ENCODE assay signal across 14 cellular contexts in the genomic region with DNA sequence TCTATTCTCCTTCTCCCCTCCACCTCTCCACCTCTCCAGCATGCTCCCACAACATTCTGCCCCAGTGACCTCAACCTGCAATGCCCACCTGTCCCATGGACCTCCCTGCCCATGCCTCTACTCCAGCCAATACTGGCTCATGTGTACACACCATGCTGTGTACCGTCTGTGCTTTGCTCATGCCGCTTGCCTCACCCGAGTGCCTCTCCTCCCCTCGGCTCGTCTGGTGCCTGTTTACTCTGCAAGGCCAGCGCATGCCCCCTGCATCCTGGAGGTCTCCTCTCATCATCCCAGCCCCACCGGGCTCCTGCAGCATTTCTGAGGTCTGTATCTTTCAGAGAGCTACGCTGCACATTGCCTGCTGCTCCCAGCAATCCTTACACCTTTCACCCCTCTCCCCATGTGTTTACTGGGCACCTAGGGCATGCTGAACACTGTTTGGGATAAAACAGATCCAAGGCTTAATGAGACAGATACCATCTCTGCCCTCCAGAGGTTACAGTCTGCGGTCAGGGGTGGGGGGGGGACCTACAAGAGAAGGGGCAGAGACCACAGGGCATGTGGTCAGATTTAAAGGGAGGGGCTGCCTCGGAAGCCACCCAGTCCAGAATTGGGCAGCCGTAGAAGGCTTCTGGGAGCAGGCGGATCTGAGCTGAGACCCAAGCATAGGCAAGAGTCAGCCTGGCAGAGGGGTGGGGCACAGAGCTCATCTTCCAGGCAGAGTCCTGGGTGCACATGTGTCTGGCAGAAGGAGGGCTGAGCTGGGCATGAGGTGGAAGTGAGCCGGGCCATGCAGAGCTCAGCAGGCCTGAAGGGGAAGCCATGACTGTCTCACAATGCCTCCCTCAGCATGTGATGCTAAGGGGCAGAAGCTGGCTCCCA.
DNase-seq lines count a peak whose midpoint lies in the region; ATAC-seq and TF ChIP-seq lines count a peak whose summit lies in the region.
"Had no signal": no experiment of that assay in that cellular context is flagged by ENCODE, and none has a peak within 500 bp of the region (broad histone marks: within the 10 kb centered on the region; RNA-seq: fewer than 3 reads in every experiment).

No MANE protein-coding gene starts in this region.

- intact Hi-C loops in dendritic cell treated with granulocyte-macrophage colony-stimulating factor and Interleukin-4, amounts not matched to agents 40 ng/mL and 50 ng/mL, for 4 days (cut with micrococcal nuclease), result no loop called here

- H4K20me1 ChIP-seq in BLaER1 treated with 17β-estradiol and CSF1 and Interleukin-3, amounts not matched to agents 10 nM and 100 nM, result no peaks in the 10 kb centered on the region

- peak overlapping the region; percentile 70 for H3K27ac Mint-ChIP-seq in dendritic cell treated with granulocyte-macrophage colony-stimulating factor and Interleukin-4, amounts not matched to agents 40 ng/mL and 50 ng/mL, for 4 days
- peak overlapping the region; percentile 15 for H3K27ac Mint-ChIP-seq in nephron progenitor cell
- H3K27ac Mint-ChIP-seq: type B pancreatic cell, WTC11 had no signal

- TF ChIP-seq CTCF in nephron progenitor cell (IDR thresholded peaks at IDR 0.05), result no peak

- H3K4me2 ChIP-seq in BLaER1 treated with 17β-estradiol and CSF1 and Interleukin-3, amounts not matched to agents 10 nM and 100 nM, result peak overlapping the region; percentile 12 to 94 (median 74); a peak in 19 of 22 replicates

- no peaks in the 10 kb centered on the region for H3K9me3 Mint-ChIP-seq in dendritic cell treated with granulocyte-macrophage colony-stimulating factor and Interleukin-4, amounts not matched to agents 40 ng/mL and 50 ng/mL, for 4 days
- peaks cover 12% of the 10 kb centered on the region for H3K9me3 Mint-ChIP-seq in nephron progenitor cell
- H3K9me3 Mint-ChIP-seq: activated T-cell treated with anti-CD3 and anti-CD28 coated beads, Interleukin-2, amount 50 U/mL, for 4 hours; type B pancreatic cell; WTC11 had no signal

- no peak for ATAC-seq in GM18861 (IDR thresholded peaks at IDR 0.05; ENCODE audit: unreplicated experiment)
- no peak for ATAC-seq in HG03175 (IDR thresholded peaks at IDR 0.05; ENCODE audit: unreplicated experiment)
- no peak for ATAC-seq in GM21447 (IDR thresholded peaks at IDR 0.05; ENCODE audit: unreplicated experiment)
- no peak for ATAC-seq in GM19023 (IDR thresholded peaks at IDR 0.05; ENCODE audit: unreplicated experiment)
- ATAC-seq: activated T-cell treated with anti-CD3 and anti-CD28 coated beads, Interleukin-2, amount 50 U/mL, for 4 hours; WTC11 had no signal

- peak overlapping the region; percentile 2 to 84 (median 54); a peak in 20 of 22 replicates for H3K27ac ChIP-seq in BLaER1 treated with 17β-estradiol and CSF1 and Interleukin-3, amounts not matched to agents 10 nM and 100 nM
- H3K27ac ChIP-seq: breast epithelium, epithelial cell of prostate had no signal

- DNase-seq in NCI-H1694 (lab: John Stamatoyannopoulos, UW) (peak; percentile 67), nephron progenitor cell (no peak)
- DNase-seq: activated T-cell treated with anti-CD3 and anti-CD28 coated beads, Interleukin-2, amount 50 U/mL, for 4 hours; SHP77 treated with DMSO at 0.1 percent for 48 hours had no signal

- peak overlapping the region in 9 of 11 experiments; percentile 5 to 48 (median 29); a peak in 9 of 22 replicates for H3K9ac ChIP-seq in BLaER1 treated with 17β-estradiol and CSF1 and Interleukin-3, amounts not matched to agents 10 nM and 100 nM

- H3K4me1 Mint-ChIP-seq in dendritic cell treated with granulocyte-macrophage colony-stimulating factor and Interleukin-4, amounts not matched to agents 40 ng/mL and 50 ng/mL, for 4 days (ENCODE audit: low read depth), result peaks cover 67% of the 10 kb centered on the region
- peaks cover 21% of the 10 kb centered on the region for H3K4me1 Mint-ChIP-seq in nephron progenitor cell

- no peaks in the 10 kb centered on the region for H3K27me3 ChIP-seq in BLaER1 treated with 17β-estradiol and CSF1 and Interleukin-3, amounts not matched to agents 10 nM and 100 nM
- H3K27me3 ChIP-seq: breast epithelium had no signal

- no peak overlapping the region for H3K4me3 ChIP-seq in BLaER1 treated with 17β-estradiol and CSF1 and Interleukin-3, amounts not matched to agents 10 nM and 100 nM
- H3K4me3 ChIP-seq: breast epithelium had no signal

- H3K36me3 ChIP-seq in BLaER1 treated with 17β-estradiol and CSF1 and Interleukin-3, amounts not matched to agents 10 nM and 100 nM, result no peaks in the 10 kb centered on the region
- H3K36me3 ChIP-seq: breast epithelium had no signal

- H3K4me3 Mint-ChIP-seq in dendritic cell treated with granulocyte-macrophage colony-stimulating factor and Interleukin-4, amounts not matched to agents 40 ng/mL and 50 ng/mL, for 4 days, result no peak overlapping the region
- peak overlapping the region; percentile 18 for H3K4me3 Mint-ChIP-seq in nephron progenitor cell
- H3K4me3 Mint-ChIP-seq: activated T-cell treated with anti-CD3 and anti-CD28 coated beads, Interleukin-2, amount 50 U/mL, for 4 hours; type B pancreatic cell; WTC11 had no signal

- peaks cover 41 to 87% (median 84%) of the 10 kb centered on the region in 10 experiments for H3K4me1 ChIP-seq in BLaER1 treated with 17β-estradiol and CSF1 and Interleukin-3, amounts not matched to agents 10 nM and 100 nM
- H3K4me1 ChIP-seq: breast epithelium had no signal

- no peaks in the 10 kb centered on the region for H3K36me3 Mint-ChIP-seq in dendritic cell treated with granulocyte-macrophage colony-stimulating factor and Interleukin-4, amounts not matched to agents 40 ng/mL and 50 ng/mL, for 4 days (ENCODE audit: low read depth)
- H3K36me3 Mint-ChIP-seq in nephron progenitor cell (ENCODE audit: low read depth), result no peaks in the 10 kb centered on the region
- H3K36me3 Mint-ChIP-seq: type B pancreatic cell had no signal

- H3K9me3 ChIP-seq in BLaER1 treated with 17β-estradiol and CSF1 and Interleukin-3, amounts not matched to agents 10 nM and 100 nM (replicated peaks in 1 of 11), result peaks cover 0 to 13% (median 6%) of the 10 kb centered on the region in 11 experiments; a peak in 12 of 22 replicates
- H3K9me3 ChIP-seq: breast epithelium had no signal

- H3K27me3 Mint-ChIP-seq in dendritic cell treated with granulocyte-macrophage colony-stimulating factor and Interleukin-4, amounts not matched to agents 40 ng/mL and 50 ng/mL, for 4 days, result no peaks in the 10 kb centered on the region
- peaks cover 12% of the 10 kb centered on the region for H3K27me3 Mint-ChIP-seq in nephron progenitor cell (ENCODE audit: low read depth, poor library complexity)
- H3K27me3 Mint-ChIP-seq: type B pancreatic cell had no signal
